In the genomic region with DNA sequence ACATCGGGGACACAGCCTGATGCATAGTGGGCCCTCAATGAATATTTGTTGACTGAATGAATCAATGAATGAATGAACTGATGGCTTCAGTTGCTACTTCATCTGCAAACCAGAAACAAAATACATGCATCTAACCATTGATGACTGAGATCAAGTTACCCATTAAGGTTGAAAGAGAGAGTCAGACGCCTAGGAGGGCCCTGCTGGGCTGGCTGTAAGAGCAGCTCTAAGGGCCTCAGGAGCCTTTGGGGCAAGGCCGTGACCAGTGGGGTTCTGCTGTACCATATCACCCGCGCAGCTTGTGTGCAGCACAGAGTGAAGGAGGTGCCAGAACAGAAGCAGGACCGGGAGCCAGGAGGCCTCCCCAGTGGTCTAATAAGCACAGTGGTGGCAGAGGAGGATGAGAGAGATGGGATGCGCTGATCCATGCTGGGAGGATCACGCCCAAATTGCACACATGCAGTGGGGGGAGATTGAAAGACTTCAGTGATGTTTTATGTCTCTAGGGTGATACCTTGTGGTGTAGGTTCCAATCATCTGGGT, we compare ENCODE assay signal across 19 cellular contexts.
"Had no signal": no experiment of that assay in that cellular context is flagged by ENCODE, and none has a peak within 500 bp of the region (broad histone marks: within the 10 kb centered on the region; RNA-seq: fewer than 3 reads in every experiment).

No MANE protein-coding gene starts in this region.

- H3K4me3 ChIP-seq: gastrocnemius medialis, psoas muscle, thoracic aorta, transverse colon had no signal

- H3K9me3 Mint-ChIP-seq: mesothelial cell of epicardium; natural killer cell; stimulated activated naive B cell treated with anti-CD40 and anti-IgM and Interleukin-4, amounts not matched to agents 10 μg/mL and 1 μg/mL and 100 μg/mL, for 72 hours; stimulated activated naive CD8-positive, alpha-beta T cell treated with anti-CD3 and anti-CD28 coated beads, Interleukin-15, amount 100 ng/mL, for 72 hours had no signal

- DNase-seq: effector memory CD4-positive, alpha-beta T cell; gastrocnemius medialis; islet precursor cell; mammary epithelial cell; natural killer cell; psoas muscle; retina; stimulated activated CD4-positive, alpha-beta T cell treated with anti-CD3 and anti-CD28 coated beads, Interleukin-2, amount 100 ng/mL, for 24 hours; stimulated activated CD4-positive, alpha-beta T cell treated with anti-CD3 and anti-CD28 coated beads, Interleukin-4, amount 100 ng/mL, for 4 hours; stimulated activated naive B cell treated with anti-CD40 and anti-IgM and Interleukin-4, amounts not matched to agents 10 μg/mL and 1 μg/mL and 100 μg/mL, for 72 hours; stimulated activated naive CD8-positive, alpha-beta T cell treated with anti-CD3 and anti-CD28 coated beads, Interleukin-15, amount 100 ng/mL, for 72 hours; transverse colon had no signal

- H3K4me1 ChIP-seq: gastrocnemius medialis, psoas muscle had no signal

- H3K4me3 Mint-ChIP-seq: mesothelial cell of epicardium; natural killer cell; stimulated activated naive B cell treated with anti-CD40 and anti-IgM and Interleukin-4, amounts not matched to agents 10 μg/mL and 1 μg/mL and 100 μg/mL, for 72 hours; stimulated activated naive CD8-positive, alpha-beta T cell treated with anti-CD3 and anti-CD28 coated beads, Interleukin-15, amount 100 ng/mL, for 72 hours had no signal

- H3K36me3 Mint-ChIP-seq: mesothelial cell of epicardium; natural killer cell; stimulated activated naive B cell treated with anti-CD40 and anti-IgM and Interleukin-4, amounts not matched to agents 10 μg/mL and 1 μg/mL and 100 μg/mL, for 72 hours had no signal

- H3K27ac ChIP-seq: gastrocnemius medialis, neutrophil, psoas muscle, thoracic aorta, transverse colon had no signal

- H3K27me3 ChIP-seq: transverse colon had no signal

- H3K9me3 ChIP-seq: gastrocnemius medialis, neutrophil, psoas muscle, thoracic aorta, transverse colon had no signal

- ATAC-seq: esophagus mucosa; gastrocnemius medialis; left lobe of liver; natural killer cell; psoas muscle; sciatic nerve; stimulated activated naive B cell treated with anti-CD40 and anti-IgM and Interleukin-4, amounts not matched to agents 10 μg/mL and 1 μg/mL and 100 μg/mL, for 72 hours; stimulated activated naive CD8-positive, alpha-beta T cell treated with anti-CD3 and anti-CD28 coated beads, Interleukin-15, amount 100 ng/mL, for 72 hours had no signal

- H3K4me1 Mint-ChIP-seq: natural killer cell had no signal

- FAIRE-seq: endometrium had no signal

- H3K36me3 ChIP-seq: gastrocnemius medialis, neutrophil, thoracic aorta, transverse colon had no signal

- H3K27ac Mint-ChIP-seq: mesothelial cell of epicardium; natural killer cell; stimulated activated naive B cell treated with anti-CD40 and anti-IgM and Interleukin-4, amounts not matched to agents 10 μg/mL and 1 μg/mL and 100 μg/mL, for 72 hours; stimulated activated naive CD8-positive, alpha-beta T cell treated with anti-CD3 and anti-CD28 coated beads, Interleukin-15, amount 100 ng/mL, for 72 hours had no signal
